In genomic region chr1:12185036-12185435, GRCh38 we compare ENCODE assay signal across 10 cellular contexts. TPM values are rescaled to one million over a fixed set of nuclear protein-coding genes. Genes with fewer than 3 reads are reported as not detected.
DNase-seq lines count a peak whose midpoint lies in the region; ATAC-seq and TF ChIP-seq lines count a peak whose summit lies in the region.
"Had no signal": no experiment of that assay in that cellular context is flagged by ENCODE, and none has a peak within 500 bp of the region (broad histone marks: within the 10 kb centered on the region; RNA-seq: fewer than 3 reads in every experiment).

No MANE protein-coding gene starts in this region.

- no peaks in the 10 kb centered on the region for H3K27me3 Mint-ChIP-seq in T-cell

- H3K9me3 Mint-ChIP-seq in T-cell, result no peaks in the 10 kb centered on the region
- H3K9me3 Mint-ChIP-seq: T-helper 2 cell treated with Interferon-gamma antibody and Interleukin-4, amounts not matched to agents 5 μg/mL and 100 μg/mL, for 36 hours had no signal

- H3K27me3 ChIP-seq in BLaER1 (no peaks in the 10 kb centered on the region), gastroesophageal sphincter (peaks cover 43% of the 10 kb centered on the region), parathyroid adenoma (ENCODE audit: control insufficient read depth, insufficient read depth, low read length) (no peaks in the 10 kb centered on the region)

- H3K9me3 ChIP-seq in BLaER1, result no peaks in the 10 kb centered on the region
- no peaks in the 10 kb centered on the region for H3K9me3 ChIP-seq in gastroesophageal sphincter
- no peaks in the 10 kb centered on the region for H3K9me3 ChIP-seq in parathyroid adenoma (ENCODE audit: control insufficient read depth, low read length)

- 74% methylated on average over 4 of the region's 8 CpGs; no CpG with 5 or more reads in 1 of the 2 donors for WGBS in gastroesophageal sphincter (ENCODE audit: low coverage in 1 of 2), 2 donors

- DNase-seq in T-cell, result no peak
- no peak for DNase-seq in stimulated activated CD4-positive, alpha-beta T cell treated with anti-CD3 and anti-CD28 coated beads, Interleukin-2, amount 100 ng/mL, for 24 hours
- no peak for DNase-seq in activated CD4-positive, CD25-positive, alpha-beta regulatory T cell (lab: John Stamatoyannopoulos, UW)
- no peak for DNase-seq in midbrain (lab: John Stamatoyannopoulos, UW)
- DNase-seq: NCI-H526 treated with DMSO at 0.1 percent for 48 hours had no signal

- H4K20me1 ChIP-seq in BLaER1, result peaks cover 11% of the 10 kb centered on the region; the same call in 1 of the 2 replicates

- POLR2A ChIA-PET in T-cell (lab: Charles Lee), result no interaction called here

- H3K4me3 Mint-ChIP-seq in T-cell, result peak overlapping the region in 1 of 3 donors; percentile 13
- H3K4me3 Mint-ChIP-seq: T-helper 2 cell treated with Interferon-gamma antibody and Interleukin-4, amounts not matched to agents 5 μg/mL and 100 μg/mL, for 36 hours had no signal

- H3K4me2 ChIP-seq in BLaER1 (peak overlapping the region; percentile 78), parathyroid adenoma (ENCODE audit: low read length) (no peak overlapping the region)

- H3K27ac ChIP-seq in BLaER1 (peak overlapping the region; percentile 73; the same call in 1 of the 2 replicates), gastroesophageal sphincter (peak overlapping the region; percentile 45 to 86 (median 82)), parathyroid adenoma (peak overlapping the region; percentile 67)

- no peak for TF ChIP-seq POLR2A in gastroesophageal sphincter (IDR thresholded peaks at IDR 0.05)

- CTCF ChIA-PET in T-cell (lab: Charles Lee), result interaction anchor here in 1 of 2 donors (1.5 kb wide), 1 partner anchor 60 kb away, joined by 4 read pairs; no protein-coding TSS in a partner anchor

- no peak for TF ChIP-seq CTCF in gastroesophageal sphincter (IDR thresholded peaks at IDR 0.05)
- no peak for TF ChIP-seq CTCF in parathyroid adenoma (IDR thresholded peaks at IDR 0.05)

- H3K79me2 ChIP-seq in parathyroid adenoma, result no peaks in the 10 kb centered on the region

- H3K27ac Mint-ChIP-seq in T-cell, result peak overlapping the region; percentile 31 to 76
- H3K27ac Mint-ChIP-seq: T-helper 2 cell treated with Interferon-gamma antibody and Interleukin-4, amounts not matched to agents 5 μg/mL and 100 μg/mL, for 36 hours had no signal

- peaks cover 51% of the 10 kb centered on the region for H3K4me1 ChIP-seq in BLaER1
- peaks cover 0 to 90% (median 34%) of the 10 kb centered on the region in 3 donors for H3K4me1 ChIP-seq in gastroesophageal sphincter
- no peaks in the 10 kb centered on the region for H3K4me1 ChIP-seq in parathyroid adenoma

- no peak for TF ChIP-seq EP300 in gastroesophageal sphincter (IDR thresholded peaks at IDR 0.05)

- peaks cover 25% of the 10 kb centered on the region for H3K36me3 Mint-ChIP-seq in T-cell

- H3K9ac ChIP-seq in BLaER1 (no peak overlapping the region), parathyroid adenoma (no peak overlapping the region)

- peaks cover 72 to 86% (median 84%) of the 10 kb centered on the region in 3 donors for H3K4me1 Mint-ChIP-seq in T-cell

- no peak overlapping the region for H2AFZ ChIP-seq in parathyroid adenoma

- no peak overlapping the region for H3K4me3 ChIP-seq in BLaER1
- peak overlapping the region in 1 of 2 donors; percentile 34 for H3K4me3 ChIP-seq in gastroesophageal sphincter
- H3K4me3 ChIP-seq in parathyroid adenoma (ENCODE audit: low read depth, low read length), result no peak overlapping the region

- no peak for ATAC-seq in T-cell (replicated peaks in 1 of 4)
- no peak for ATAC-seq in gastroesophageal sphincter
- ATAC-seq in HG02870 (IDR thresholded peaks at IDR 0.05; ENCODE audit: unreplicated experiment), result no peak

- H3K36me3 ChIP-seq in BLaER1, result no peaks in the 10 kb centered on the region
- no peaks in the 10 kb centered on the region for H3K36me3 ChIP-seq in gastroesophageal sphincter
- no peaks in the 10 kb centered on the region for H3K36me3 ChIP-seq in parathyroid adenoma (ENCODE audit: control insufficient read depth, insufficient read depth, low read length)

RNA-seq across cellular contexts. Expression of gene TNFRSF1B, which starts 18.2 kb away (rescaled TPM):
- total RNA-seq in T-cell (100 to 1,000 TPM in 2 of 5 donors, 10 to 100 TPM in 3; 55.0 to 130 (median 99.6) TPM), gastroesophageal sphincter (10 to 100 TPM; 10.9 to 34.9 (median 31.0) TPM)

RNA-seq across cellular contexts. Expression of gene VPS13D, which starts 44.8 kb away (rescaled TPM):
- 10 to 100 TPM; 73.5 to 85.9 (median 75.8) TPM for total RNA-seq in T-cell
- 10 to 100 TPM; 62.3 to 95.5 (median 81.5) TPM for total RNA-seq in gastroesophageal sphincter
